Comparison of ENCODE assay signal across 10 cellular contexts in the genomic region with DNA sequence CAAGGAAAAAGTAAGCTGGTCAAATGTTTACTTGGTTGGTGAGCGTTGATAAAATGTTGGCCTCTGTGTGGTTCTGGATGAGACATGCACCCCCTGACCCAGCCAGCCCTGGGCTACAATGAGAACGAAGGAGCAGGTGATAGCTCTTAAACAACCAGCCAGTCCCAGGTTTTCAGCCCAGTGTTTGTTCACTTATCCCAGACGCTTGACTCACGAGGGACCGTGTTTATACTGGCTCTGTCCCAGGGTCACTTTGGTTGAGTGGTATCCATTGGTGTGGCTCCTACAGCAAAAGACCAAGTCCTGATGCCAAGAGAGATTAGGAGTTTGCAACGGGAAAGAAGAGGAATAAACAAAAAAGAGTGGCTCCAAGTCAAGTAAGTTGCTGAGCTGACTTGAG.
DNase-seq lines count a peak whose midpoint lies in the region; ATAC-seq and TF ChIP-seq lines count a peak whose summit lies in the region.
"Had no signal": no experiment of that assay in that cellular context is flagged by ENCODE, and none has a peak within 500 bp of the region (broad histone marks: within the 10 kb centered on the region; RNA-seq: fewer than 3 reads in every experiment).

No MANE protein-coding gene starts in this region.

- H3K9me3 Mint-ChIP-seq in type B pancreatic cell = no peaks in the 10 kb centered on the region

- H3K36me3 ChIP-seq in left lung = no peaks in the 10 kb centered on the region
- H3K36me3 ChIP-seq in spleen = no peaks in the 10 kb centered on the region

- no peaks in the 10 kb centered on the region for H3K36me3 Mint-ChIP-seq in type B pancreatic cell

- no peak overlapping the region for H3K4me3 Mint-ChIP-seq in type B pancreatic cell

- H3K9me3 ChIP-seq in left lung = no peaks in the 10 kb centered on the region
- no peaks in the 10 kb centered on the region for H3K9me3 ChIP-seq in spleen

- no peak for TF ChIP-seq POLR2A in spleen (IDR thresholded peaks at IDR 0.05)

- H3K27me3 ChIP-seq in left lung = no peaks in the 10 kb centered on the region
- H3K27me3 ChIP-seq in spleen (replicated peaks in 1 of 7) = peaks cover 0 to 4% (median 0%) of the 10 kb centered on the region in 7 donors

- DNase-seq in A172 (ENCODE audit: low spot score) = peak; percentile 86
- DNase-seq in M059J (ENCODE audit: low read depth) = peak; percentile 99
- DNase-seq in astrocyte of the hippocampus (ENCODE audit: low read depth, low spot score) = peak; percentile 90
- DNase-seq in left lung = peak in 1 of 2 donors; percentile 78
- DNase-seq in type B pancreatic cell (ENCODE audit: extremely low spot score, unreplicated experiment) = no peak
- DNase-seq in NK-92 (lab: John Stamatoyannopoulos, UW; ENCODE audit: unreplicated experiment) = no peak
- DNase-seq in spleen = no peak
- DNase-seq: left ventricle myocardium superior, NCI-H82 had no signal

- ATAC-seq in left lung = peak; percentile 94
- no peak for ATAC-seq in HG03280 (IDR thresholded peaks at IDR 0.05; ENCODE audit: unreplicated experiment)
- ATAC-seq: left ventricle myocardium superior had no signal

- H3K4me3 ChIP-seq in left lung (no peak overlapping the region), spleen (no peak overlapping the region)

- 78 to 87% (median 84%) methylated on average over 6 of the region's 6 CpGs for WGBS in spleen, 5 donors

- TF ChIP-seq CTCF in left lung (IDR thresholded peaks at IDR 0.05) = no peak
- no peak for TF ChIP-seq CTCF in type B pancreatic cell (conservative IDR thresholded peaks at IDR 0.05)
- no peak for TF ChIP-seq CTCF in spleen (IDR thresholded peaks at IDR 0.05 in 8 of 11, conservative IDR thresholded peaks at IDR 0.05 in 3 of 11)

- no peaks in the 10 kb centered on the region for H3K27me3 Mint-ChIP-seq in type B pancreatic cell

- intact Hi-C loops in left lung (cut with DNase I) = no loop called here
- intact Hi-C loops in spleen (cut with DNase I; ENCODE audit: low total_unique reads) = no loop called here

- H3K4me1 ChIP-seq in left lung (peaks cover 4 to 8% of the 10 kb centered on the region in 2 donors), spleen (no peaks in the 10 kb centered on the region)

- peaks cover 5% of the 10 kb centered on the region for H3K4me1 Mint-ChIP-seq in type B pancreatic cell (ENCODE audit: unreplicated experiment)

- H3K27ac ChIP-seq in left lung (peak overlapping the region; percentile 47 to 76), spleen (no peak overlapping the region)

- no peak overlapping the region for H3K27ac Mint-ChIP-seq in type B pancreatic cell

Comparison
In these comparisons a context has a peak if more than half of its experiments do, and no peak if none do; other contexts are left out.
1. DNase-seq: peak in A172 (single experiment), M059J (single experiment) and astrocyte of the hippocampus (single experiment); none in type B pancreatic cell (single experiment), NK-92 (single experiment) and spleen (single experiment).
2. H3K27ac ChIP-seq: peak in left lung (2 of 2); none in spleen (0 of 8).